Comparison of ENCODE assay signal across 12 cellular contexts in genomic region chr13:105165449-105166125, GRCh38.
DNase-seq lines count a peak whose midpoint lies in the region; ATAC-seq and TF ChIP-seq lines count a peak whose summit lies in the region.
"Had no signal": no experiment of that assay in that cellular context is flagged by ENCODE, and none has a peak within 500 bp of the region (broad histone marks: within the 10 kb centered on the region; RNA-seq: fewer than 3 reads in every experiment).

No MANE protein-coding gene starts in this region.

- no peaks in the 10 kb centered on the region for H3K36me3 ChIP-seq in naive thymus-derived CD4-positive, alpha-beta T cell (ENCODE audit: control insufficient read depth in 2 of 3, insufficient read depth in 3 of 3, low read length in 3 of 3)
- H3K36me3 ChIP-seq in brain microvascular endothelial cell (replicated peaks) (no peaks in the 10 kb centered on the region), uterus (no peaks in the 10 kb centered on the region)
- H3K36me3 ChIP-seq: tibial nerve had no signal

- no peaks in the 10 kb centered on the region for H3K9me3 ChIP-seq in naive thymus-derived CD4-positive, alpha-beta T cell (ENCODE audit: control insufficient read depth in 2 of 3, low read length in 3 of 3)
- no peaks in the 10 kb centered on the region for H3K9me3 ChIP-seq in uterus

- intact Hi-C loops in naive thymus-derived CD4-positive, alpha-beta T cell (cut with micrococcal nuclease) = no loop called here
- intact Hi-C loops in uterus (cut with DNase I; ENCODE audit: low total_unique reads) = no loop called here

- peak; percentile 81 for ATAC-seq in HG02588 (IDR thresholded peaks at IDR 0.05; ENCODE audit: unreplicated experiment)
- ATAC-seq in HG03457 (IDR thresholded peaks at IDR 0.05; ENCODE audit: unreplicated experiment) = peak; percentile 76
- peak; percentile 50 for ATAC-seq in naive thymus-derived CD4-positive, alpha-beta T cell

- no peak overlapping the region for H3K27ac ChIP-seq in naive thymus-derived CD4-positive, alpha-beta T cell (ENCODE audit: low read depth, low read length)
- H3K27ac ChIP-seq in brain microvascular endothelial cell (no peak overlapping the region), uterus (no peak overlapping the region)
- H3K27ac ChIP-seq: parathyroid adenoma, tibial nerve had no signal

- DNase-seq in GM19240 (ENCODE audit: insufficient read length, low spot score) = peak; percentile 1
- DNase-seq in naive thymus-derived CD4-positive, alpha-beta T cell = peak in 1 of 9 donors; percentile 20
- no peak for DNase-seq in brain microvascular endothelial cell
- no peak for DNase-seq in cerebellar cortex (ENCODE audit: low spot score)
- no peak for DNase-seq in uterus
- DNase-seq in A172 (ENCODE audit: low spot score) = no peak
- DNase-seq: NCI-H1436 had no signal

- peaks cover 0 to 20% (median 10%) of the 10 kb centered on the region in 5 donors for H3K27me3 Mint-ChIP-seq in naive thymus-derived CD4-positive, alpha-beta T cell
- H3K27me3 Mint-ChIP-seq: central memory CD8-positive, alpha-beta T cell had no signal

- no peak for TF ChIP-seq POLR2A in uterus (IDR thresholded peaks at IDR 0.05)

- peak overlapping the region in 1 of 9 donors; percentile 5 for H3K27ac Mint-ChIP-seq in naive thymus-derived CD4-positive, alpha-beta T cell

- no peaks in the 10 kb centered on the region for H3K4me1 ChIP-seq in naive thymus-derived CD4-positive, alpha-beta T cell (ENCODE audit: control insufficient read depth in 2 of 2, insufficient read depth in 2 of 2, low read length in 2 of 2)
- no peaks in the 10 kb centered on the region for H3K4me1 ChIP-seq in uterus
- H3K4me1 ChIP-seq: parathyroid adenoma, tibial nerve had no signal

- no peaks in the 10 kb centered on the region for H3K27me3 ChIP-seq in naive thymus-derived CD4-positive, alpha-beta T cell (ENCODE audit: control insufficient read depth in 2 of 2, insufficient read depth in 2 of 2, low read length in 2 of 2)
- H3K27me3 ChIP-seq in brain microvascular endothelial cell (replicated peaks) = no peaks in the 10 kb centered on the region
- no peaks in the 10 kb centered on the region for H3K27me3 ChIP-seq in uterus
- H3K27me3 ChIP-seq: tibial nerve had no signal

- POLR2A ChIA-PET in naive thymus-derived CD4-positive, alpha-beta T cell (lab: Charles Lee) = no interaction called here

- CTCF ChIA-PET in naive thymus-derived CD4-positive, alpha-beta T cell (lab: Charles Lee) = no interaction called here

- H3K4me1 Mint-ChIP-seq in naive thymus-derived CD4-positive, alpha-beta T cell = peaks cover 0 to 4% (median 0%) of the 10 kb centered on the region in 7 donors
- H3K4me1 Mint-ChIP-seq: central memory CD8-positive, alpha-beta T cell had no signal

- TF ChIP-seq CTCF in brain microvascular endothelial cell (IDR thresholded peaks at IDR 0.05; ENCODE audit: low read depth, low read length, missing control alignments) = no peak
- TF ChIP-seq CTCF in uterus (IDR thresholded peaks at IDR 0.05) = no peak

- no peak overlapping the region for H3K4me3 Mint-ChIP-seq in naive thymus-derived CD4-positive, alpha-beta T cell
- H3K4me3 Mint-ChIP-seq: central memory CD8-positive, alpha-beta T cell had no signal

- in situ Hi-C loops in brain microvascular endothelial cell (cut with HindIII; ENCODE audit: low pct_ligation_motif_present, low sequenced_read_pairs) = no loop called here

- H3K9me3 Mint-ChIP-seq in naive thymus-derived CD4-positive, alpha-beta T cell = peaks cover 0 to 3% (median 0%) of the 10 kb centered on the region in 11 donors
- H3K9me3 Mint-ChIP-seq: central memory CD8-positive, alpha-beta T cell had no signal

- H3K4me3 ChIP-seq in naive thymus-derived CD4-positive, alpha-beta T cell (ENCODE audit: low read length) = no peak overlapping the region
- H3K4me3 ChIP-seq in brain microvascular endothelial cell (ENCODE audit: low read depth, low read length) (no peak overlapping the region), uterus (no peak overlapping the region)
- H3K4me3 ChIP-seq: tibial nerve had no signal

- H3K36me3 Mint-ChIP-seq in naive thymus-derived CD4-positive, alpha-beta T cell = no peaks in the 10 kb centered on the region
